ENCODE assay signal across 32 cellular contexts in the genomic region with DNA sequence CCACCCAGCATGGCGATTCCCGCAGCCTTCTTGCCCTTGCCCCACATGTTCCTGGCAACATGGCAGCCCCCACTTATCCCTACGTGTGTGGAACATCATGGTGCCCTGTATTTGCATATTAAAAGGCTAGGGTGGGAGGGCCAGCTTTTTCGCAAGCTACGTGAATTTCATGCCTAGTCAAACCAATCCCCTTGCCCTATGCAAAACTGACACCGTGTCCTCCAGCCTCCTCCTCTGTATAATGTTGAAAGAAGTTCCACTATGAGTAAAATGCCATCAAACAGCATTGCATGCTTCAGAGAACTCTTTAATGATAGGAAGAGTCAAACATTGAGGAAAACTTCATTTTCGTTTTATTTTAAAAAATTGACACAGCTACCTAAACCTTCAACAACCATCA.
"Had no signal": no experiment of that assay in that cellular context is flagged by ENCODE, and none has a peak within 500 bp of the region (broad histone marks: within the 10 kb centered on the region; RNA-seq: fewer than 3 reads in every experiment).

No MANE protein-coding gene starts in this region.

- H3K4me3 ChIP-seq: adrenal gland, ascending aorta, body of pancreas, breast epithelium, cardiac muscle cell had no signal

- H3K9me3 ChIP-seq: ascending aorta, body of pancreas, breast epithelium had no signal

- DNase-seq: activated effector memory CD4-positive, alpha-beta T cell treated with anti-CD3 and anti-CD28 coated beads, Interleukin-2, amount 50 U/mL, for 16 hours; activated effector memory CD4-positive, alpha-beta T cell treated with Interleukin-2 at 50 U/mL for 16 hours; activated gamma-delta T cell; activated gamma-delta T cell treated with Interleukin-2 at 50 U/mL for 16 hours; activated naive CD4-positive, alpha-beta T cell; activated naive CD4-positive, alpha-beta T cell treated with anti-CD3 and anti-CD28 coated beads for 36 hours; activated naive CD4-positive, alpha-beta T cell treated with anti-CD3 and anti-CD28 coated beads, Interleukin-2, amount 10 ng/mL, durations not matched to agents 7 days and 5 days; activated naive CD4-positive, alpha-beta T cell treated with anti-CD3 and anti-CD28 coated beads, Interleukin-2, amount 50 U/mL, for 16 hours; activated naive CD4-positive, alpha-beta T cell treated with Interleukin-2 at 50 U/mL for 16 hours; activated naive CD8-positive, alpha-beta T cell treated with anti-CD3 and anti-CD28 coated beads for 36 hours; activated naive CD8-positive, alpha-beta T cell treated with anti-CD3 and anti-CD28 coated beads, Interleukin-2, amount 10 ng/mL, durations not matched to agents 7 days and 5 days; activated naive CD8-positive, alpha-beta T cell treated with anti-CD3 and anti-CD28 coated beads, Interleukin-2, amount 50 U/mL, for 24 hours; activated T-cell treated with anti-CD3 and anti-CD28 coated beads, Interleukin-2, amount 50 U/mL, for 1 hour; activated T-cell treated with anti-CD3 and anti-CD28 coated beads, Interleukin-2, amount 50 U/mL, for 24 hours; activated T-cell treated with anti-CD3 and anti-CD28 coated beads, Interleukin-2, amount 50 U/mL, for 4 hours; activated T-cell treated with anti-CD3 and anti-CD28 coated beads, Interleukin-2, amount 50 U/mL, for 48 hours; activated T-cell treated with anti-CD3 and anti-CD28 coated beads, Interleukin-2, amount 50 U/mL, for 72 hours; adrenal gland; amniotic stem cell; amygdala; anterior cingulate cortex; aorta; body of pancreas; brain microvascular endothelial cell; caudate nucleus; central memory CD4-positive, alpha-beta T cell; cerebellar nuclear complex had no signal

- H3K27ac ChIP-seq: adrenal gland, ascending aorta, body of pancreas, brain microvascular endothelial cell, breast epithelium, cardiac muscle cell had no signal

- H3K36me3 ChIP-seq: adrenal gland, ascending aorta, brain microvascular endothelial cell, breast epithelium, cardiac muscle cell had no signal

- FAIRE-seq: astrocyte, bronchial epithelial cell had no signal

- H3K27me3 ChIP-seq: adrenal gland, ascending aorta, body of pancreas, brain microvascular endothelial cell, breast epithelium, cardiac muscle cell had no signal

- H3K4me1 ChIP-seq: adrenal gland, ascending aorta, body of pancreas, breast epithelium had no signal
